14 cellular contexts compared by ENCODE assay signal in the genomic region with DNA sequence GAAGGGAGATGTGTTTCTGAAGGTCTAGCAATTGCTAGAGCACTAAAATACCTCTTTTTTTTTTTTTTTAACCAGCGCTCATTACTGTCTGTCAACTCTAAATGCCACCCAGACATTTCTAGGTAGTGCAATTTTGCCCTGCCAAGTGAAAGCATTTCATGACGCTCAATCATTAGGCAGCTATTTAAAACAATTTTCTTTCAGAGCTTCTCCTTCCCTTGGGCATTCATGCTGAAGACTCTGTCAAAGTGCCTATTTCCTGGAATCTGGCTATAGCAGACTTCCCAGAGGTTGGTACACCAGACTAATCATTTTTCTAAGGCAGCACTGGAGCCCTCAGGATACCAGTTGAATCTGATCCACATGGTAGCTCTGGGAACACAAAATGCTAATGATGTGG.
DNase-seq lines count a peak whose midpoint lies in the region; ATAC-seq, FAIRE-seq and TF ChIP-seq lines count a peak whose summit lies in the region.
"Had no signal": no experiment of that assay in that cellular context is flagged by ENCODE, and none has a peak within 500 bp of the region (broad histone marks: within the 10 kb centered on the region; RNA-seq: fewer than 3 reads in every experiment).

No MANE protein-coding gene starts in this region.

- no peak overlapping the region for H2BK20ac ChIP-seq in H1 (ENCODE audit: low read length)

- H4K91ac ChIP-seq in H1 (replicated peaks; ENCODE audit: insufficient read length, low read length), result no peak overlapping the region

- H3K4me1 ChIP-seq in SJSA1 (replicated peaks) (peaks cover 34% of the 10 kb centered on the region), H1 (replicated peaks in 1 of 4; ENCODE audit: control insufficient read depth in 3 of 4, insufficient read depth in 4 of 4, low read length in 3 of 4) (peaks cover 0 to 5% (median under 1%) of the 10 kb centered on the region in 4 experiments; a peak in 2 of 7 replicates), esophagus squamous epithelium (peaks cover 9 to 18% (median 9%) of the 10 kb centered on the region in 3 donors)

- H3K14ac ChIP-seq in H1 (ENCODE audit: insufficient read length), result no peak overlapping the region

- H3K36me3 Mint-ChIP-seq in activated T-cell treated with anti-CD3 and anti-CD28 coated beads, Interleukin-2, amount 50 U/mL, for 72 hours (ENCODE audit: insufficient read depth in 2 of 2), result peaks cover 4 to 13% of the 10 kb centered on the region in 2 donors

- H3K79me1 ChIP-seq in H1 (ENCODE audit: low read depth, low read length), result no peaks in the 10 kb centered on the region

- no peak overlapping the region for H3K18ac ChIP-seq in H1 (ENCODE audit: extremely low read depth, low read length)

- H3K27me3 Mint-ChIP-seq in activated T-cell treated with anti-CD3 and anti-CD28 coated beads, Interleukin-2, amount 50 U/mL, for 72 hours (ENCODE audit: low read depth), result no peaks in the 10 kb centered on the region

- ATAC-seq in activated T-cell treated with anti-CD3 and anti-CD28 coated beads, Interleukin-2, amount 50 U/mL, for 72 hours (replicated peaks in 1 of 2), result no peak
- ATAC-seq in GM21515 (IDR thresholded peaks at IDR 0.05; ENCODE audit: unreplicated experiment) (no peak), GM18858 (IDR thresholded peaks at IDR 0.05; ENCODE audit: unreplicated experiment) (no peak)
- ATAC-seq: lower lobe of right lung, PC-3 had no signal

- no peak overlapping the region for H3K23ac ChIP-seq in H1 (ENCODE audit: insufficient read length)

- H3K27me3 ChIP-seq in SJSA1 (replicated peaks) (no peaks in the 10 kb centered on the region), H1 (replicated peaks in 1 of 4; ENCODE audit: control insufficient read depth in 3 of 4, extremely low read depth in 1 of 4, insufficient read depth in 3 of 4, low read length in 3 of 4) (no peaks in the 10 kb centered on the region), esophagus squamous epithelium (no peaks in the 10 kb centered on the region)

- no peak overlapping the region for H3K4ac ChIP-seq in H1 (replicated peaks; ENCODE audit: insufficient read length, low read depth, low read length)

- no peak overlapping the region for H2BK15ac ChIP-seq in H1 (ENCODE audit: low read length)

- no peak overlapping the region for H4K8ac ChIP-seq in H1 (ENCODE audit: extremely low read depth, insufficient read depth, low read length)

- H2AK5ac ChIP-seq in H1 (ENCODE audit: low read depth, low read length), result no peak overlapping the region

- no peak overlapping the region for H2BK12ac ChIP-seq in H1 (ENCODE audit: low read depth, low read length)

- no peaks in the 10 kb centered on the region for H3K79me2 ChIP-seq in H1 (ENCODE audit: control insufficient read depth in 1 of 2, insufficient read depth in 2 of 2, low read length in 2 of 2)

- H3K9ac ChIP-seq in H1 (replicated peaks in 1 of 4; ENCODE audit: extremely low read depth in 1 of 4, low read depth in 3 of 4, low read length in 3 of 4), result no peak overlapping the region

- no peak overlapping the region for H3K4me2 ChIP-seq in H1 (ENCODE audit: insufficient read depth in 1 of 2, low read depth in 2 of 2, low read length in 2 of 2)

- H3K27ac ChIP-seq in SJSA1, result peak overlapping the region; percentile 72
- H3K27ac ChIP-seq in H1 (ENCODE audit: low read depth, low read length), result no peak overlapping the region
- H3K27ac ChIP-seq in esophagus squamous epithelium, result no peak overlapping the region
- H3K27ac ChIP-seq: lower lobe of right lung had no signal

- no peaks in the 10 kb centered on the region for H3K9me3 ChIP-seq in SJSA1 (replicated peaks)
- H3K9me3 ChIP-seq in H1 (ENCODE audit: insufficient read depth in 2 of 2, low read depth in 1 of 2, low read length in 1 of 2), result peaks cover 6 to 14% of the 10 kb centered on the region in 2 experiments; a peak in 2 of 4 replicates
- H3K9me3 ChIP-seq in esophagus squamous epithelium, result peaks cover 0 to 2% (median 0%) of the 10 kb centered on the region in 3 donors

- no peak overlapping the region for H4K5ac ChIP-seq in H1 (ENCODE audit: insufficient read length, low read depth, low read length)

- POLR2A ChIA-PET in H1 (lab: Charles Lee; ENCODE audit: partially characterized antibody), result interaction anchor here (0.7 kb wide), 1 partner anchor 9 kb away, joined by 3 read pairs; no protein-coding TSS in a partner anchor

- H3K9me3 Mint-ChIP-seq in activated T-cell treated with anti-CD3 and anti-CD28 coated beads, Interleukin-2, amount 50 U/mL, for 72 hours, result peaks cover 3 to 5% of the 10 kb centered on the region in 2 donors

- no peak for TF ChIP-seq RAD21 in H1 (IDR thresholded peaks at IDR 0.05 in 1 of 2, conservative IDR thresholded peaks at IDR 0.05 in 1 of 2; ENCODE audit: low read depth in 2 of 2, low read length in 2 of 2)

- no peak overlapping the region for H2BK120ac ChIP-seq in H1 (replicated peaks; ENCODE audit: low read depth, low read length)

- H4K20me1 ChIP-seq in H1 (replicated peaks in 1 of 2; ENCODE audit: control insufficient read depth in 1 of 2, insufficient read depth in 2 of 2, low read length in 2 of 2), result no peaks in the 10 kb centered on the region

- peaks cover 61% of the 10 kb centered on the region for H3K4me1 Mint-ChIP-seq in activated T-cell treated with anti-CD3 and anti-CD28 coated beads, Interleukin-2, amount 50 U/mL, for 72 hours (ENCODE audit: low read depth)

- no peak overlapping the region for H3K4me3 ChIP-seq in SJSA1
- H3K4me3 ChIP-seq in H1 (ENCODE audit: extremely low read depth in 1 of 4, insufficient read depth in 2 of 4, low read depth in 3 of 4, low read length in 4 of 4), result no peak overlapping the region
- no peak overlapping the region for H3K4me3 ChIP-seq in esophagus squamous epithelium
- H3K4me3 ChIP-seq: lower lobe of right lung had no signal

- H2AFZ ChIP-seq in H1 (ENCODE audit: low read length), result no peak overlapping the region

- no peaks in the 10 kb centered on the region for H3K23me2 ChIP-seq in H1 (ENCODE audit: low read depth, low read length)

- TF ChIP-seq CTCF in H1 (IDR thresholded peaks at IDR 0.05; ENCODE audit: control extremely low read depth in 1 of 3, insufficient read depth in 1 of 3, low read depth in 1 of 3, low read length in 3 of 3) (no peak), esophagus squamous epithelium (IDR thresholded peaks at IDR 0.05) (no peak)

- peak overlapping the region; percentile 18 for H3K56ac ChIP-seq in H1 (replicated peaks; ENCODE audit: insufficient read length, low read depth, low read length)

- H3K27ac Mint-ChIP-seq in activated T-cell treated with anti-CD3 and anti-CD28 coated beads, Interleukin-2, amount 50 U/mL, for 72 hours, result peak overlapping the region; percentile 99

- H3K36me3 ChIP-seq in SJSA1 (no peaks in the 10 kb centered on the region), H1 (ENCODE audit: control insufficient read depth in 2 of 4, insufficient read depth in 4 of 4, low read length in 3 of 4) (no peaks in the 10 kb centered on the region), esophagus squamous epithelium (no peaks in the 10 kb centered on the region)
- H3K36me3 ChIP-seq: lower lobe of right lung had no signal

- 94% methylated on average over 2 of the region's 2 CpGs; no CpG with 5 or more reads in 1 of the 2 experiments for WGBS in H1 (ENCODE audit: extremely low coverage in 1 of 2, insufficient coverage in 1 of 2, insufficient read length in 1 of 2, insufficient replicate concordance in 2 of 2, low coverage in 1 of 2, low lambda C conversion rate in 2 of 2, missing lambda C conversion rate in 1 of 2), 2 experiments
- 33 to 38% methylated on average over 2 of the region's 2 CpGs for whole genome bisulfite sequencing in esophagus squamous epithelium, 2 donors

- no peak overlapping the region for H2BK5ac ChIP-seq in H1 (ENCODE audit: low read depth, low read length)

- TF ChIP-seq EP300 in H1 (IDR thresholded peaks at IDR 0.05; ENCODE audit: borderline replicate concordance in 1 of 2, low read depth in 2 of 2, low read length in 2 of 2), result no peak

- no peak for DNase-seq in activated T-cell treated with anti-CD3 and anti-CD28 coated beads, Interleukin-2, amount 50 U/mL, for 72 hours
- no peak for DNase-seq in activated T-cell treated with anti-CD3 and anti-CD28 coated beads, Interleukin-2, amount 50 U/mL, for 48 hours
- DNase-seq in SJSA1 (ENCODE audit: low read depth in 1 of 2, low spot score in 2 of 2) (peak in 1 of 2 experiments; percentile 70), H1 (ENCODE audit: low read depth in 1 of 2, low spot score in 2 of 2) (no peak), renal cortical epithelial cell (ENCODE audit: low read depth) (peak; percentile 81), esophagus squamous epithelium (lab: John Stamatoyannopoulos, UW) (no peak)
- DNase-seq: activated CD4-positive, alpha-beta T cell treated with anti-CD3 and anti-CD28 coated beads, Interleukin-2, amount 50 U/mL, for 48 hours; amniotic stem cell; cortex of kidney; DMS53; lower lobe of right lung; PC-3 had no signal

- intact Hi-C loops in esophagus squamous epithelium (cut with DNase I), result no loop called here

- CTCF ChIA-PET in H1 (lab: Charles Lee; ENCODE audit: partially characterized antibody), result interaction anchor here (1.5 kb wide), 1 partner anchor 59 kb away, joined by 5 read pairs; no protein-coding TSS in a partner anchor

- peak overlapping the region; percentile 71 to 94 for H3K4me3 Mint-ChIP-seq in activated T-cell treated with anti-CD3 and anti-CD28 coated beads, Interleukin-2, amount 50 U/mL, for 72 hours

- TF ChIP-seq POLR2A in H1 (IDR thresholded peaks at IDR 0.05; ENCODE audit: control extremely low read depth in 1 of 2, low read depth in 2 of 2, low read length in 2 of 2), result no peak
- TF ChIP-seq POLR2A in esophagus squamous epithelium (IDR thresholded peaks at IDR 0.05), result no peak

- FAIRE-seq in H1 (lab: Jason Lieb, UNC), result no peak

TF ChIP-seq in H1, 55 proteins besides CTCF, POLR2A, EP300 and RAD21:
- TF ChIP-seq CEBPB (IDR thresholded peaks at IDR 0.05; ENCODE audit: low read depth, low read length), result no peak
- TF ChIP-seq PHF8 (conservative IDR thresholded peaks at IDR 0.05; ENCODE audit: low read depth, low read length), result no peak
- no peak for TF ChIP-seq SRF (IDR thresholded peaks at IDR 0.05; ENCODE audit: low read depth, low read length)
- no peak for TF ChIP-seq SIX5 (IDR thresholded peaks at IDR 0.05; ENCODE audit: low read depth, low read length)
- no peak for TF ChIP-seq POLR2AphosphoS5 (IDR thresholded peaks at IDR 0.05; ENCODE audit: low read depth, low read length)
- TF ChIP-seq TCF12 (IDR thresholded peaks at IDR 0.05; ENCODE audit: low read depth, low read length), result no peak
- no peak for TF ChIP-seq RBBP5 (IDR thresholded peaks at IDR 0.05; ENCODE audit: borderline replicate concordance, low read depth, low read length)
